In the genomic region with DNA sequence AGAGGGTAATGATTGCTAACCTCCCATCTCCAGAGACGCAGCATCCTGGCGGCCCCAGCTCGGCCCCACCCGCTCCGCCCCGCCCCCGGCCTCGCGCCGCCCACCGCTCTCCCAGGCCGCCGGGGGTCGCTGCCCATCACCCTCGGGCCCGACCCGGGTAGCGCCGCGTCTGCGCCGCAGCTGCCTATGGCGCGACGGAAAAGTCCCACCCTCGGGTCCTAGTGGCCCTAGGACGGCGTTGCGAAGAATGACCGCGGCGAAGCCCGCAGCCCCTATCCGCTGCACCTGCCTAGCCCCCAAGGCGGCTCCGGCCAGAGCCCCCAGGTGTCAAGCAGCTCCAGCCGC, we compare ENCODE assay signal across 8 cellular contexts. TPM values are rescaled to one million over a fixed set of nuclear protein-coding genes. Genes with fewer than 3 reads are reported as not detected.
DNase-seq lines count a peak whose midpoint lies in the region; ATAC-seq, FAIRE-seq and TF ChIP-seq lines count a peak whose summit lies in the region.

No MANE protein-coding gene starts in this region.

- peaks cover 4 to 7% of the 10 kb centered on the region in 2 experiments; a peak in 3 of 5 replicates for H3K4me1 ChIP-seq in K562 (replicated peaks in 1 of 2; ENCODE audit: control insufficient read depth in 2 of 2, insufficient read depth in 2 of 2, low read length in 2 of 2)

- TF ChIP-seq CTCF in GM12865 (IDR thresholded peaks at IDR 0.05; ENCODE audit: insufficient read depth, low read depth, low read length, missing control alignments) = peak; percentile 37
- peak in 2 of 3 experiments; percentile 35 to 57; a peak in 4 of 6 replicates for TF ChIP-seq CTCF in K562 (IDR thresholded peaks at IDR 0.05 in 2 of 3, conservative IDR thresholded peaks at IDR 0.05 in 1 of 3; ENCODE audit: insufficient read depth in 2 of 3, low read depth in 1 of 3, low read length in 3 of 3)

- no peak for FAIRE-seq in K562 (lab: Jason Lieb, UNC)

- POLR2A ChIA-PET in K562 (lab: Yijun Ruan, JAX) = interaction anchor here (0.5 to 3.8 kb wide), 34 partner anchors 9 to 415 kb away, joined by 3 to 32 read pairs (median 3); a partner anchor contains a TSS

- no peak for TF ChIP-seq POLR2A in K562 (conservative IDR thresholded peaks at IDR 0.05)

- CTCF ChIA-PET in K562 (lab: Yijun Ruan, JAX; ENCODE audit: low intra/inter-chr PET ratio) = interaction anchor here (0.7 kb wide), 1 partner anchor 152 kb away, joined by 4 read pairs; a partner anchor contains a TSS

- H3K9me1 ChIP-seq in K562 (ENCODE audit: control insufficient read depth, insufficient read depth, low read length) = no peaks in the 10 kb centered on the region

- DNase-seq in GM12865 (ENCODE audit: low read depth) (peak; percentile 84), H4 (ENCODE audit: low spot score) (peak; percentile 14), LoVo (ENCODE audit: low spot score) (peak; percentile 59), T-helper 2 cell (peak; percentile 42 to 79 (median 66)), K562 (ENCODE audit: extremely low read depth in 1 of 4, low spot score in 3 of 4) (peak; percentile 84 to 88 (median 85)), kidney glomerular epithelial cell (lab: John Stamatoyannopoulos, UW) (no peak)
- DNase-seq in stimulated activated CD4-positive, alpha-beta T cell treated with anti-CD3 and anti-CD28 coated beads, Interleukin-15, amount 100 ng/mL, for 24 hours = peak; percentile 80

- H3K27me3 ChIP-seq in K562 (ENCODE audit: control insufficient read depth in 2 of 2, insufficient read depth in 2 of 2, low read length in 2 of 2) = no peaks in the 10 kb centered on the region

- H4K20me1 ChIP-seq in K562 (replicated peaks; ENCODE audit: control insufficient read depth, insufficient read depth, low read length) = no peaks in the 10 kb centered on the region

- TF ChIP-seq EP300 in K562 (IDR thresholded peaks at IDR 0.05; ENCODE audit: low read length) = no peak

- peak overlapping the region; percentile 77 for H3K4me2 ChIP-seq in K562 (ENCODE audit: insufficient read depth, low read length)

- H3K27ac ChIP-seq in K562 (ENCODE audit: extremely low read depth, low read depth, low read length) = peak overlapping the region; percentile 98

- peaks cover 91% of the 10 kb centered on the region for H3K79me2 ChIP-seq in K562 (ENCODE audit: control insufficient read depth, insufficient read depth, low read length)

- in situ Hi-C loops in K562 (cut with MboI) = loop anchor here (10.0 kb wide), 1 partner anchor 1195 kb away; a partner anchor contains a TSS

- H3K9me3 ChIP-seq in K562 (replicated peaks; ENCODE audit: control insufficient read depth, insufficient read depth, low read depth, low read length) (no peaks in the 10 kb centered on the region), iPS-18c (ENCODE audit: control insufficient read depth, insufficient read depth, low read length) (peaks cover 2% of the 10 kb centered on the region)

- TF ChIP-seq RAD21 in K562 (CRISPR knock-in tag; conservative IDR thresholded peaks at IDR 0.05 in 1 of 2, IDR thresholded peaks at IDR 0.05 in 1 of 2) = no peak

- BruUV-seq in K562 (replicated peaks; lab: Mats Ljungman, UMichigan) = no TSS peak

- peak; percentile 86 for ATAC-seq in K562

- H3K9ac ChIP-seq in K562 (ENCODE audit: insufficient read depth in 1 of 2, low read depth in 2 of 2, low read length in 2 of 2) = peak overlapping the region; percentile 97 to 100

- peak overlapping the region; percentile 88 for H3K4me3 ChIP-seq in GM12865 (ENCODE audit: low read depth, low read length)
- peak overlapping the region; percentile 72 for H3K4me3 ChIP-seq in K562
- H3K4me3 ChIP-seq in iPS-18c (ENCODE audit: insufficient read depth, low read depth, low read length) = peak overlapping the region; percentile 91

- H2AFZ ChIP-seq in K562 (ENCODE audit: low read depth, low read length) = peak overlapping the region; percentile 68

- intact Hi-C loops in K562 (cut with micrococcal nuclease) = no loop called here

- WGBS in K562 (ENCODE audit: insufficient coverage, low coverage, missing lambda C conversion rate) = 0% methylated on average over 22 of the region's 37 CpGs

- peaks cover 67% of the 10 kb centered on the region for H3K36me3 ChIP-seq in K562 (ENCODE audit: control insufficient read depth, insufficient read depth, low read length)

TF ChIP-seq in K562, 482 proteins besides CTCF, POLR2A, EP300 and RAD21 (continues in another document):
- peak in 1 of 2 experiments; percentile 16; a peak in 1 of 4 replicates for TF ChIP-seq RCOR1 (IDR thresholded peaks at IDR 0.05; ENCODE audit: borderline replicate concordance in 1 of 2, low read depth in 2 of 2, low read length in 2 of 2)
- TF ChIP-seq ZBTB7A (IDR thresholded peaks at IDR 0.05; ENCODE audit: borderline replicate concordance, control insufficient read depth, low read depth, low read length) = peak; percentile 96
- TF ChIP-seq RBM25 (IDR thresholded peaks at IDR 0.05; ENCODE audit: low read depth, low read length, severe bottlenecking) = no peak
- no peak for TF ChIP-seq MCM7 (IDR thresholded peaks at IDR 0.05)

RNA-seq across cellular contexts. Expression of a gene that starts 0.5 kb away (rescaled TPM):
- total RNA-seq in H4 (2014; rRNA removed; shearing (Covaris generic)) = 21.0 and 31.8 TPM in 2 replicates
- total RNA-seq in K562 (2011; cell fraction: chromatin; rRNA removed; ENCODE audit: low replicate concordance) = 141 and 152 TPM in 2 replicates
- total RNA-seq in K562 (2011; cell fraction: nucleolus; rRNA removed) = 67.6 and 78.9 TPM in 2 replicates
- total RNA-seq in K562 (2011; cell fraction: nucleoplasm; rRNA removed) = 105 and 139 TPM in 2 replicates
- 24.3 and 24.8 TPM in 2 replicates for total RNA-seq in K562 (2014; rRNA removed)
- total RNA-seq in K562 (2014; rRNA removed; fragmentation: Illumina TruSeq; extraction: Trizol) = 45.1 and 45.5 TPM in 2 replicates
- 43.9 and 44.1 TPM in 2 replicates for total RNA-seq in K562 (2015; rRNA removed; fragmentation: Illumina TruSeq; extraction: Trizol)
- total RNA-seq in K562 (2021) = 82.9 and 84.6 TPM in 2 replicates
- polyA plus RNA-seq in K562 (2011; rRNA removed) = 37.5 and 60.4 TPM in 2 replicates
- polyA plus RNA-seq in K562 (2011; cell fraction: cytosol; rRNA removed) = 51.1 and 98.0 TPM in 2 replicates
- 121 and 160 TPM in 2 replicates for polyA plus RNA-seq in K562 (2011; cell fraction: nucleus; rRNA removed)
- polyA plus RNA-seq in K562 (2012) = 70.9 and 87.0 TPM in 2 replicates
- 89.1 and 104 TPM in 2 replicates for polyA plus RNA-seq in K562 (2014; fragmentation: Illumina TruSeq; extraction: Trizol)
- 10 to 100 TPM; 14.8 to 46.8 TPM for polyA plus RNA-seq in K562 (2014; fragmentation: Nextera tagmentation; extraction: Ambion mirVana)
- 42.4 and 45.7 TPM in 2 replicates for polyA plus RNA-seq in K562 (2014; rRNA removed)
- polyA minus RNA-seq in K562 (2011; rRNA and poly(A)+ RNA removed) = 45.5 and 47.8 TPM in 2 replicates
- polyA minus RNA-seq in K562 (2011; cell fraction: cytosol; rRNA and poly(A)+ RNA removed) = 32.9 and 61.4 TPM in 2 replicates
- polyA minus RNA-seq in K562 (2011; cell fraction: nucleus; rRNA and poly(A)+ RNA removed) = 37.4 and 50.1 TPM in 2 replicates

RNA-seq across cellular contexts. Expression of a gene that starts 0.6 kb away (rescaled TPM):
- total RNA-seq in H4 (2014; rRNA removed; shearing (Covaris generic)) = 56.5 and 67.8 TPM in 2 replicates
- 127 and 189 TPM in 2 replicates for total RNA-seq in K562 (2011; cell fraction: chromatin; rRNA removed; ENCODE audit: low replicate concordance)
- total RNA-seq in K562 (2011; cell fraction: nucleolus; rRNA removed) = 134 and 143 TPM in 2 replicates
- total RNA-seq in K562 (2011; cell fraction: nucleoplasm; rRNA removed) = 150 and 151 TPM in 2 replicates
- 27.6 and 51.6 TPM in 2 replicates for total RNA-seq in K562 (2014; rRNA removed)
- total RNA-seq in K562 (2014; rRNA removed; fragmentation: Illumina TruSeq; extraction: Trizol) = 23.1 and 24.9 TPM in 2 replicates
- 21.2 and 24.1 TPM in 2 replicates for total RNA-seq in K562 (2015; rRNA removed; fragmentation: Illumina TruSeq; extraction: Trizol)
- total RNA-seq in K562 (2021) = 34.8 and 39.4 TPM in 2 replicates
- 82.2 and 86.3 TPM in 2 replicates for polyA plus RNA-seq in K562 (2011; rRNA removed)
- 87.4 and 110 TPM in 2 replicates for polyA plus RNA-seq in K562 (2011; cell fraction: cytosol; rRNA removed)
- polyA plus RNA-seq in K562 (2011; cell fraction: nucleus; rRNA removed) = 55.5 and 62.3 TPM in 2 replicates
- polyA plus RNA-seq in K562 (2012) = 33.3 and 41.9 TPM in 2 replicates
- polyA plus RNA-seq in K562 (2014; fragmentation: Illumina TruSeq; extraction: Trizol) = 30.7 and 40.4 TPM in 2 replicates
- polyA plus RNA-seq in K562 (2014; fragmentation: Nextera tagmentation; extraction: Ambion mirVana) = 100 to 1,000 TPM; 140 to 144 TPM
- polyA plus RNA-seq in K562 (2014; rRNA removed) = 48.0 and 55.9 TPM in 2 replicates
- 66.7 and 73.9 TPM in 2 replicates for polyA minus RNA-seq in K562 (2011; rRNA and poly(A)+ RNA removed)
- 17.1 and 42.7 TPM in 2 replicates for polyA minus RNA-seq in K562 (2011; cell fraction: cytosol; rRNA and poly(A)+ RNA removed)
- 38.0 and 52.3 TPM in 2 replicates for polyA minus RNA-seq in K562 (2011; cell fraction: nucleus; rRNA and poly(A)+ RNA removed)

RNA-seq across cellular contexts. Expression of a gene that starts 36.9 kb away (rescaled TPM):
- 0.08 TPM in 1 of 2 replicates, not detected in the other for total RNA-seq in H4 (2014; rRNA removed; shearing (Covaris generic))
- total RNA-seq in K562 (2011; cell fraction: chromatin; rRNA removed; ENCODE audit: low replicate concordance) = 14.6 and 18.4 TPM in 2 replicates
- total RNA-seq in K562 (2011; cell fraction: nucleolus; rRNA removed) = 11.8 and 15.0 TPM in 2 replicates
- total RNA-seq in K562 (2011; cell fraction: nucleoplasm; rRNA removed) = 17.7 and 22.4 TPM in 2 replicates
- total RNA-seq in K562 (2014; rRNA removed) (4.9 and 7.1 TPM in 2 replicates), K562 (2014; rRNA removed; fragmentation: Illumina TruSeq; extraction: Trizol) (7.0 and 8.2 TPM in 2 replicates), K562 (2015; rRNA removed; fragmentation: Illumina TruSeq; extraction: Trizol) (8.0 and 8.3 TPM in 2 replicates), K562 (2021) (6.0 and 6.4 TPM in 2 replicates)
- polyA plus RNA-seq in K562 (2011; rRNA removed) (22.1 and 22.5 TPM in 2 replicates), K562 (2014; fragmentation: Illumina TruSeq; extraction: Trizol) (11.8 and 12.4 TPM in 2 replicates), K562 (2014; fragmentation: Nextera tagmentation; extraction: Ambion mirVana) (10 to 100 TPM; 22.9 to 25.2 TPM), K562 (2014; rRNA removed) (8.8 and 11.3 TPM in 2 replicates)
- polyA plus RNA-seq in K562 (2011; cell fraction: cytosol; rRNA removed) = 26.0 and 28.2 TPM in 2 replicates
- 13.0 and 15.5 TPM in 2 replicates for polyA plus RNA-seq in K562 (2011; cell fraction: nucleus; rRNA removed)
- polyA plus RNA-seq in K562 (2012) = 7.9 and 11.7 TPM in 2 replicates
- polyA minus RNA-seq in K562 (2011; rRNA and poly(A)+ RNA removed) = 11.6 and 12.4 TPM in 2 replicates
- 3.5 and 4.0 TPM in 2 replicates for polyA minus RNA-seq in K562 (2011; cell fraction: cytosol; rRNA and poly(A)+ RNA removed)
- 3.4 and 4.0 TPM in 2 replicates for polyA minus RNA-seq in K562 (2011; cell fraction: nucleus; rRNA and poly(A)+ RNA removed)
